Comparison of ENCODE assay signal across 24 cellular contexts in genomic region chr16:152141-153128, GRCh38. TPM values are rescaled to one million over a fixed set of nuclear protein-coding genes. Genes with fewer than 3 reads are reported as not detected.
DNase-seq lines count a peak whose midpoint lies in the region; ATAC-seq and TF ChIP-seq lines count a peak whose summit lies in the region.
"Had no signal": no experiment of that assay in that cellular context is flagged by ENCODE, and none has a peak within 500 bp of the region (broad histone marks: within the 10 kb centered on the region; RNA-seq: fewer than 3 reads in every experiment).

Gene HBZ, plus strand, starts transcription at chr16:152644. Its CDS starts 266 bp downstream, at chr16:152910.

- H3K27me3 ChIP-seq in gastrocnemius medialis = peaks cover 23 to 47% (median 32%) of the 10 kb centered on the region in 3 donors
- peaks cover 10 to 33% (median 21%) of the 10 kb centered on the region in 3 donors for H3K27me3 ChIP-seq in sigmoid colon

- H3K9me3 ChIP-seq in gastrocnemius medialis = no peaks in the 10 kb centered on the region
- H3K9me3 ChIP-seq in sigmoid colon = no peaks in the 10 kb centered on the region
- H3K9me3 ChIP-seq: BE2C, MG63 had no signal

- H3K4me1 Mint-ChIP-seq in activated naive CD8-positive, alpha-beta T cell treated with anti-CD3 and anti-CD28 coated beads, Interleukin-2, amount 10 ng/mL, durations not matched to agents 7 days and 5 days = peaks cover 5% of the 10 kb centered on the region
- H3K4me1 Mint-ChIP-seq in activated naive CD8-positive, alpha-beta T cell treated with anti-CD3 and anti-CD28 coated beads for 36 hours = peaks cover 5% of the 10 kb centered on the region
- H3K4me1 Mint-ChIP-seq in memory B cell = peaks cover 10% of the 10 kb centered on the region
- H3K4me1 Mint-ChIP-seq in activated CD4-positive, alpha-beta memory T cell treated with anti-CD3 and anti-CD28 coated beads, Interleukin-2, amount 10 ng/mL, durations not matched to agents 7 days and 5 days = peaks cover 7% of the 10 kb centered on the region

- TF ChIP-seq POLR2A in gastrocnemius medialis (IDR thresholded peaks at IDR 0.05) = no peak
- no peak for TF ChIP-seq POLR2A in sigmoid colon (IDR thresholded peaks at IDR 0.05)

- H3K4me3 Mint-ChIP-seq in activated naive CD8-positive, alpha-beta T cell treated with anti-CD3 and anti-CD28 coated beads, Interleukin-2, amount 10 ng/mL, durations not matched to agents 7 days and 5 days = peak within 1 kb of the TSS; percentile 13
- H3K4me3 Mint-ChIP-seq in activated naive CD8-positive, alpha-beta T cell treated with anti-CD3 and anti-CD28 coated beads for 36 hours = no peak within 1 kb of the TSS
- peak within 1 kb of the TSS; percentile 66 for H3K4me3 Mint-ChIP-seq in memory B cell
- H3K4me3 Mint-ChIP-seq in activated CD4-positive, alpha-beta memory T cell treated with anti-CD3 and anti-CD28 coated beads, Interleukin-2, amount 10 ng/mL, durations not matched to agents 7 days and 5 days = no peak within 1 kb of the TSS
- H3K4me3 Mint-ChIP-seq: activated CD4-positive, alpha-beta memory T cell treated with anti-CD3 and anti-CD28 coated beads for 36 hours had no signal

- H3K9me3 Mint-ChIP-seq in activated naive CD8-positive, alpha-beta T cell treated with anti-CD3 and anti-CD28 coated beads, Interleukin-2, amount 10 ng/mL, durations not matched to agents 7 days and 5 days = no peaks in the 10 kb centered on the region
- no peaks in the 10 kb centered on the region for H3K9me3 Mint-ChIP-seq in activated naive CD8-positive, alpha-beta T cell treated with anti-CD3 and anti-CD28 coated beads for 36 hours
- no peaks in the 10 kb centered on the region for H3K9me3 Mint-ChIP-seq in memory B cell
- H3K9me3 Mint-ChIP-seq in activated CD4-positive, alpha-beta memory T cell treated with anti-CD3 and anti-CD28 coated beads, Interleukin-2, amount 10 ng/mL, durations not matched to agents 7 days and 5 days = no peaks in the 10 kb centered on the region
- H3K9me3 Mint-ChIP-seq: activated CD4-positive, alpha-beta memory T cell treated with anti-CD3 and anti-CD28 coated beads for 36 hours had no signal

- H3K27me3 Mint-ChIP-seq in activated naive CD8-positive, alpha-beta T cell treated with anti-CD3 and anti-CD28 coated beads, Interleukin-2, amount 10 ng/mL, durations not matched to agents 7 days and 5 days = peaks cover 37% of the 10 kb centered on the region
- peaks cover 41% of the 10 kb centered on the region for H3K27me3 Mint-ChIP-seq in activated naive CD8-positive, alpha-beta T cell treated with anti-CD3 and anti-CD28 coated beads for 36 hours
- peaks cover 18% of the 10 kb centered on the region for H3K27me3 Mint-ChIP-seq in memory B cell
- H3K27me3 Mint-ChIP-seq in activated CD4-positive, alpha-beta memory T cell treated with anti-CD3 and anti-CD28 coated beads, Interleukin-2, amount 10 ng/mL, durations not matched to agents 7 days and 5 days = peaks cover 33% of the 10 kb centered on the region

- no peak for TF ChIP-seq CTCF in gastrocnemius medialis (IDR thresholded peaks at IDR 0.05 in 4 of 5, conservative IDR thresholded peaks at IDR 0.05 in 1 of 5)
- no peak for TF ChIP-seq CTCF in sigmoid colon (IDR thresholded peaks at IDR 0.05)

- CTCF ChIA-PET in activated CD4-positive, alpha-beta memory T cell treated with anti-CD3 and anti-CD28 coated beads, Interleukin-2, amount 10 ng/mL, durations not matched to agents 7 days and 5 days (lab: Charles Lee) = no interaction called here

- H3K4me3 ChIP-seq in gastrocnemius medialis (no peak within 1 kb of the TSS), sigmoid colon (no peak within 1 kb of the TSS)
- H3K4me3 ChIP-seq: MG63 had no signal

- H3K36me3 Mint-ChIP-seq in activated naive CD8-positive, alpha-beta T cell treated with anti-CD3 and anti-CD28 coated beads, Interleukin-2, amount 10 ng/mL, durations not matched to agents 7 days and 5 days = no peaks in the 10 kb centered on the region
- H3K36me3 Mint-ChIP-seq in activated naive CD8-positive, alpha-beta T cell treated with anti-CD3 and anti-CD28 coated beads for 36 hours = no peaks in the 10 kb centered on the region
- no peaks in the 10 kb centered on the region for H3K36me3 Mint-ChIP-seq in memory B cell
- no peaks in the 10 kb centered on the region for H3K36me3 Mint-ChIP-seq in activated CD4-positive, alpha-beta memory T cell treated with anti-CD3 and anti-CD28 coated beads, Interleukin-2, amount 10 ng/mL, durations not matched to agents 7 days and 5 days (ENCODE audit: low read depth)
- H3K36me3 Mint-ChIP-seq: activated CD4-positive, alpha-beta memory T cell treated with anti-CD3 and anti-CD28 coated beads for 36 hours had no signal

- in situ Hi-C loops in gastrocnemius medialis (cut with MboI; ENCODE audit: low sequenced_read_pairs in 4 of 4) = no loop called here

- no peak for TF ChIP-seq EP300 in sigmoid colon (IDR thresholded peaks at IDR 0.05)

- 70 to 78% methylated on average over 17 of the region's 17 CpGs for WGBS in sigmoid colon, 2 donors

- no peak for DNase-seq in activated naive CD8-positive, alpha-beta T cell treated with anti-CD3 and anti-CD28 coated beads, Interleukin-2, amount 10 ng/mL, durations not matched to agents 7 days and 5 days
- DNase-seq in activated naive CD8-positive, alpha-beta T cell treated with anti-CD3 and anti-CD28 coated beads for 36 hours = no peak
- DNase-seq in OCI-M1 (lab: John Stamatoyannopoulos, UW) (peak; percentile 46), memory B cell (ENCODE audit: low spot score in 2 of 2) (no peak), gastrocnemius medialis (no peak), sigmoid colon (no peak)
- no peak for DNase-seq in stimulated activated naive CD8-positive, alpha-beta T cell treated with anti-CD3 and anti-CD28 coated beads, Interleukin-15, Interleukin-2, amounts not matched to agents 100 U/mL and 50 U/mL, for 24 hours
- no peak for DNase-seq in activated CD4-positive, alpha-beta memory T cell treated with anti-CD3 and anti-CD28 coated beads, Interleukin-2, amount 10 ng/mL, durations not matched to agents 7 days and 5 days
- DNase-seq: activated CD4-positive, alpha-beta memory T cell treated with anti-CD3 and anti-CD28 coated beads for 36 hours; activated T-cell treated with anti-CD3 and anti-CD28 coated beads, Interleukin-2, amount 50 U/mL, for 1 hour; BE2C; foreskin keratinocyte; GOT3; MG63; NCI-H2171; NCI-H526; RPMI8226; stimulated activated CD4-positive, alpha-beta T cell treated with anti-CD3 and anti-CD28 coated beads, Interleukin-4, amount 100 ng/mL, for 1 hour; trophoblast cell had no signal

- H3K27ac Mint-ChIP-seq in activated naive CD8-positive, alpha-beta T cell treated with anti-CD3 and anti-CD28 coated beads, Interleukin-2, amount 10 ng/mL, durations not matched to agents 7 days and 5 days = no peak within 1 kb of the TSS
- H3K27ac Mint-ChIP-seq in activated naive CD8-positive, alpha-beta T cell treated with anti-CD3 and anti-CD28 coated beads for 36 hours = no peak within 1 kb of the TSS
- peak within 1 kb of the TSS; percentile 42 for H3K27ac Mint-ChIP-seq in memory B cell
- no peak within 1 kb of the TSS for H3K27ac Mint-ChIP-seq in activated CD4-positive, alpha-beta memory T cell treated with anti-CD3 and anti-CD28 coated beads, Interleukin-2, amount 10 ng/mL, durations not matched to agents 7 days and 5 days
- H3K27ac Mint-ChIP-seq: activated CD4-positive, alpha-beta memory T cell treated with anti-CD3 and anti-CD28 coated beads for 36 hours had no signal

- H3K4me1 ChIP-seq in gastrocnemius medialis = peaks cover 6 to 7% of the 10 kb centered on the region in 2 donors
- peaks cover 0 to 10% (median 10%) of the 10 kb centered on the region in 4 donors for H3K4me1 ChIP-seq in sigmoid colon
- H3K4me1 ChIP-seq: foreskin keratinocyte had no signal

- intact Hi-C loops in gastrocnemius medialis (cut with DNase I; ENCODE audit: low total_unique reads) = no loop called here
- intact Hi-C loops in sigmoid colon (cut with DNase I) = no loop called here

- POLR2A ChIA-PET in activated naive CD8-positive, alpha-beta T cell treated with anti-CD3 and anti-CD28 coated beads, Interleukin-2, amount 10 ng/mL, durations not matched to agents 7 days and 5 days (lab: Charles Lee) = no interaction called here
- POLR2A ChIA-PET in activated CD4-positive, alpha-beta memory T cell treated with anti-CD3 and anti-CD28 coated beads, Interleukin-2, amount 10 ng/mL, durations not matched to agents 7 days and 5 days (lab: Charles Lee) = no interaction called here

- ATAC-seq in activated naive CD8-positive, alpha-beta T cell treated with anti-CD3 and anti-CD28 coated beads, Interleukin-2, amount 10 ng/mL, durations not matched to agents 7 days and 5 days (ENCODE audit: low read depth) = peak; percentile 9
- ATAC-seq in memory B cell (ENCODE audit: low read depth) = no peak
- peak; percentile 30 for ATAC-seq in stimulated activated naive CD8-positive, alpha-beta T cell treated with anti-CD3 and anti-CD28 coated beads, Interleukin-15, Interleukin-2, amounts not matched to agents 100 U/mL and 50 U/mL, for 24 hours
- no peak for ATAC-seq in gastrocnemius medialis
- ATAC-seq: foreskin keratinocyte had no signal

- H3K27ac ChIP-seq in gastrocnemius medialis = no peak within 1 kb of the TSS
- H3K27ac ChIP-seq in sigmoid colon = no peak within 1 kb of the TSS
- H3K27ac ChIP-seq: epithelial cell of prostate, foreskin keratinocyte had no signal

- H3K36me3 ChIP-seq in gastrocnemius medialis (no peaks in the 10 kb centered on the region), sigmoid colon (no peaks in the 10 kb centered on the region)
- H3K36me3 ChIP-seq: BE2C, MG63 had no signal

RNA-seq across cellular contexts. Expression of gene HBZ, which starts in this region (rescaled TPM):
- total RNA-seq in activated naive CD8-positive, alpha-beta T cell treated with anti-CD3 and anti-CD28 coated beads, Interleukin-2, amount 10 ng/mL, durations not matched to agents 7 days and 5 days = not detected
- not detected for total RNA-seq in activated naive CD8-positive, alpha-beta T cell treated with anti-CD3 and anti-CD28 coated beads for 36 hours
- not detected for total RNA-seq in gastrocnemius medialis
- total RNA-seq in activated CD4-positive, alpha-beta memory T cell treated with anti-CD3 and anti-CD28 coated beads, Interleukin-2, amount 10 ng/mL, durations not matched to agents 7 days and 5 days = not detected
- not detected for total RNA-seq in sigmoid colon
- under 1 TPM in 1 of 3 donors, not detected in 2; 0.10 TPM for polyA plus RNA-seq in sigmoid colon
- total RNA-seq: activated CD4-positive, alpha-beta memory T cell treated with anti-CD3 and anti-CD28 coated beads for 36 hours; aorta; cerebellum; foreskin keratinocyte; lower leg skin; omental fat pad had no signal
- polyA plus RNA-seq: aorta had no signal

Comparison
In these comparisons a context has a peak if more than half of its experiments do, and no peak if none do; other contexts are left out.
1. H3K4me3 Mint-ChIP-seq: peak in activated naive CD8-positive, alpha-beta T cell treated with anti-CD3 and anti-CD28 coated beads, Interleukin-2, amount 10 ng/mL, durations not matched to agents 7 days and 5 days (single experiment) and memory B cell (single experiment); none in activated naive CD8-positive, alpha-beta T cell treated with anti-CD3 and anti-CD28 coated beads for 36 hours (single experiment) and activated CD4-positive, alpha-beta memory T cell treated with anti-CD3 and anti-CD28 coated beads, Interleukin-2, amount 10 ng/mL, durations not matched to agents 7 days and 5 days (single experiment).
2. Peak in ATAC-seq in activated naive CD8-positive, alpha-beta T cell treated with anti-CD3 and anti-CD28 coated beads, Interleukin-2, amount 10 ng/mL, durations not matched to agents 7 days and 5 days; RNA of the gene not detected or under 1 TPM.